ENCODE assay signal across 29 cellular contexts in genomic region chr12:44728566-44728965, GRCh38.
"Had no signal": no experiment of that assay in that cellular context is flagged by ENCODE, and none has a peak within 500 bp of the region (broad histone marks: within the 10 kb centered on the region; RNA-seq: fewer than 3 reads in every experiment).

No MANE protein-coding gene starts in this region.

- H3K4me1 ChIP-seq: ascending aorta had no signal

- DNase-seq: activated B cell treated with CpG ODN at 0.5 μM for 24 hours; activated CD4-positive, alpha-beta memory T cell treated with anti-CD3 and anti-CD28 coated beads, Interleukin-2, amount 10 ng/mL, durations not matched to agents 7 days and 5 days; activated CD4-positive, alpha-beta T cell treated with anti-CD3 and anti-CD28 coated beads for 1 hour; activated CD4-positive, alpha-beta T cell treated with anti-CD3 and anti-CD28 coated beads for 36 hours; activated CD4-positive, alpha-beta T cell treated with anti-CD3 and anti-CD28 coated beads for 48 hours; activated CD4-positive, alpha-beta T cell treated with anti-CD3 and anti-CD28 coated beads, Interleukin-2, amount 10 ng/mL, durations not matched to agents 7 days and 5 days; activated CD4-positive, alpha-beta T cell treated with anti-CD3 and anti-CD28 coated beads, Interleukin-2, amount 50 U/mL, for 48 hours; activated CD8-positive, alpha-beta memory T cell treated with anti-CD3 and anti-CD28 coated beads for 24 hours; activated CD8-positive, alpha-beta memory T cell treated with anti-CD3 and anti-CD28 coated beads, Interleukin-2, amount 10 ng/mL, durations not matched to agents 7 days and 5 days; activated CD8-positive, alpha-beta memory T cell treated with anti-CD3 and anti-CD28 coated beads, Interleukin-2, amount 50 U/mL, for 48 hours; activated CD8-positive, alpha-beta T cell treated with anti-CD3 and anti-CD28 coated beads, Interleukin-2, amount 10 ng/mL, durations not matched to agents 7 days and 5 days; activated effector memory CD4-positive, alpha-beta T cell treated with Interleukin-2 at 50 U/mL for 16 hours; activated gamma-delta T cell; activated naive CD4-positive, alpha-beta T cell treated with anti-CD3 and anti-CD28 coated beads, Interleukin-2, amount 10 ng/mL, durations not matched to agents 7 days and 5 days; activated naive CD4-positive, alpha-beta T cell treated with Interleukin-2 at 50 U/mL for 16 hours; activated T-cell treated with anti-CD3 and anti-CD28 coated beads, Interleukin-2, amount 50 U/mL, for 24 hours; activated T-cell treated with anti-CD3 and anti-CD28 coated beads, Interleukin-2, amount 50 U/mL, for 48 hours; amygdala; anterior cingulate cortex; caudate nucleus; cerebellar nuclear complex; T-helper 1 cell; T-helper 2 cell; T-helper 9 cell had no signal

- H3K4me3 ChIP-seq: ascending aorta, cardiac muscle cell had no signal

- H3K27ac ChIP-seq: ascending aorta, cardiac muscle cell, VCaP had no signal

- H3K36me3 ChIP-seq: ascending aorta, cardiac muscle cell had no signal

- FAIRE-seq: bronchial epithelial cell, TTC549 had no signal

- H3K27me3 ChIP-seq: ascending aorta, cardiac muscle cell had no signal

- ATAC-seq: activated CD4-positive, alpha-beta T cell treated with anti-CD3 and anti-CD28 coated beads for 36 hours; activated CD8-positive, alpha-beta memory T cell treated with anti-CD3 and anti-CD28 coated beads, Interleukin-2, amount 10 ng/mL, durations not matched to agents 7 days and 5 days; activated CD8-positive, alpha-beta T cell treated with anti-CD3 and anti-CD28 coated beads, Interleukin-2, amount 10 ng/mL, durations not matched to agents 7 days and 5 days had no signal
